ENCODE assay signal across 8 cellular contexts in genomic region chr7:105353752-105354328, GRCh38. TPM values are rescaled to one million over a fixed set of nuclear protein-coding genes. Genes with fewer than 3 reads are reported as not detected.
DNase-seq lines count a peak whose midpoint lies in the region; ATAC-seq, FAIRE-seq and TF ChIP-seq lines count a peak whose summit lies in the region.

No MANE protein-coding gene starts in this region.

- TF ChIP-seq CTCF in HepG2 (CRISPR knock-in tag; IDR thresholded peaks at IDR 0.05) (no peak), esophagus squamous epithelium (IDR thresholded peaks at IDR 0.05) (no peak), foreskin keratinocyte (conservative IDR thresholded peaks at IDR 0.05) (no peak)

- in situ Hi-C loops in GM23248 (cut with MboI) (no loop called here), HepG2 (cut with HindIII; ENCODE audit: extremely low pct_ligation_motif_present, low pct_unique_long_range_greater_than_20kb) (no loop called here)

- H3K79me2 ChIP-seq in ACC112 (ENCODE audit: control insufficient read depth, insufficient read depth, low read length, unreplicated experiment) (peaks cover 64% of the 10 kb centered on the region), GM23248 (ENCODE audit: insufficient read depth) (peaks cover 86% of the 10 kb centered on the region), HepG2 (ENCODE audit: insufficient read depth, low read length) (peaks cover 42% of the 10 kb centered on the region)

- H2AFZ ChIP-seq in ACC112 (ENCODE audit: low read length, unreplicated experiment) (no peak overlapping the region), GM23248 (no peak overlapping the region), HepG2 (ENCODE audit: low read length) (no peak overlapping the region)

- peak overlapping the region; percentile 17 for H3K27ac Mint-ChIP-seq in activated T-helper 17 cell treated with anti-CD3 and anti-CD28 coated beads, Interleukin-2, amount 50 U/mL, for 72 hours

- H3F3A ChIP-seq in GM23248 (ENCODE audit: insufficient read depth), result peaks cover 35% of the 10 kb centered on the region

- H3K4me1 ChIP-seq in ACC112 (ENCODE audit: control insufficient read depth, insufficient read depth, low read length, unreplicated experiment), result peaks cover 36% of the 10 kb centered on the region
- H3K4me1 ChIP-seq in GM23248 (ENCODE audit: insufficient read depth), result peaks cover 37% of the 10 kb centered on the region
- peaks cover 53% of the 10 kb centered on the region for H3K4me1 ChIP-seq in HepG2 (ENCODE audit: insufficient read depth, low read length)
- H3K4me1 ChIP-seq in esophagus squamous epithelium, result peaks cover 16 to 52% (median 32%) of the 10 kb centered on the region in 3 donors
- H3K4me1 ChIP-seq in foreskin keratinocyte, result peaks cover 13% of the 10 kb centered on the region

- H3K4me3 ChIP-seq in ACC112 (ENCODE audit: low read depth, low read length) (peak overlapping the region; percentile 2; the same call in 1 of the 2 replicates), GM23248 (no peak overlapping the region), HepG2 (replicated peaks in 1 of 3; ENCODE audit: insufficient read depth in 1 of 3, low read depth in 2 of 3, low read length in 3 of 3) (no peak overlapping the region), esophagus squamous epithelium (no peak overlapping the region)

- no peak for TF ChIP-seq EP300 in HepG2 (IDR thresholded peaks at IDR 0.05; ENCODE audit: low read depth in 2 of 2, low read length in 2 of 2)
- no peak for TF ChIP-seq EP300 in HepG2 (CRISPR knock-in tag; IDR thresholded peaks at IDR 0.05; ENCODE audit: borderline replicate concordance)

- H3K9me3 ChIP-seq in GM23248 (ENCODE audit: low read depth) (no peaks in the 10 kb centered on the region), HepG2 (ENCODE audit: low read length) (no peaks in the 10 kb centered on the region), esophagus squamous epithelium (no peaks in the 10 kb centered on the region)

- H3K36me3 ChIP-seq in ACC112 (ENCODE audit: insufficient read depth, low read length) (no peaks in the 10 kb centered on the region), GM23248 (ENCODE audit: low read depth) (no peaks in the 10 kb centered on the region), HepG2 (replicated peaks in 1 of 2; ENCODE audit: control insufficient read depth in 1 of 2, insufficient read depth in 2 of 2, low read length in 2 of 2) (no peaks in the 10 kb centered on the region), esophagus squamous epithelium (no peaks in the 10 kb centered on the region)

- H3K27ac ChIP-seq in ACC112 (ENCODE audit: low read depth, low read length) (peak overlapping the region; percentile 86), GM23248 (peak overlapping the region; percentile 95), HepG2 (ENCODE audit: extremely low read length, insufficient read depth, low read length) (no peak overlapping the region), esophagus squamous epithelium (peak overlapping the region in 2 of 4 donors; percentile 23 to 44), foreskin keratinocyte (no peak overlapping the region)

- intact Hi-C loops in HepG2 (cut with micrococcal nuclease; ENCODE audit: unreplicated experiment), result no loop called here
- intact Hi-C loops in esophagus squamous epithelium (cut with DNase I), result no loop called here

- H3K27me3 ChIP-seq in ACC112 (ENCODE audit: insufficient read depth, low read length) (no peaks in the 10 kb centered on the region), GM23248 (replicated peaks; ENCODE audit: insufficient read depth) (no peaks in the 10 kb centered on the region), HepG2 (ENCODE audit: control insufficient read depth in 1 of 2, insufficient read depth in 2 of 2, low read length in 2 of 2) (no peaks in the 10 kb centered on the region), esophagus squamous epithelium (no peaks in the 10 kb centered on the region), foreskin keratinocyte (no peaks in the 10 kb centered on the region)

- BruUV-seq in HepG2 (replicated peaks; lab: Mats Ljungman, UMichigan), result no TSS peak

- no peaks in the 10 kb centered on the region for H3K36me3 Mint-ChIP-seq in activated T-helper 17 cell treated with anti-CD3 and anti-CD28 coated beads, Interleukin-2, amount 50 U/mL, for 72 hours (ENCODE audit: low read depth)

- ATAC-seq in activated T-helper 17 cell treated with anti-CD3 and anti-CD28 coated beads, Interleukin-2, amount 50 U/mL, for 72 hours (replicated peaks), result no peak
- peak; percentile 25; the same call in 1 of the 3 replicates for ATAC-seq in HepG2
- ATAC-seq in foreskin keratinocyte, result no peak

- H3K4me2 ChIP-seq in GM23248 (ENCODE audit: unreplicated experiment), result peak overlapping the region; percentile 46
- no peak overlapping the region for H3K4me2 ChIP-seq in HepG2 (ENCODE audit: low read depth, low read length)

- peaks cover 5% of the 10 kb centered on the region; the same call in 1 of the 2 replicates for H4K20me1 ChIP-seq in GM23248 (ENCODE audit: insufficient read depth)
- peaks cover 11% of the 10 kb centered on the region; the same call in 1 of the 2 replicates for H4K20me1 ChIP-seq in HepG2 (ENCODE audit: insufficient read depth, low read length)

- H3K27me3 Mint-ChIP-seq in activated T-helper 17 cell treated with anti-CD3 and anti-CD28 coated beads, Interleukin-2, amount 50 U/mL, for 72 hours, result no peaks in the 10 kb centered on the region

- peak overlapping the region; percentile 73 for H3K4me3 Mint-ChIP-seq in activated T-helper 17 cell treated with anti-CD3 and anti-CD28 coated beads, Interleukin-2, amount 50 U/mL, for 72 hours

- no peak for FAIRE-seq in HepG2 (lab: Jason Lieb, UNC)

- POLR2A ChIA-PET in HepG2 (lab: Yijun Ruan, JAX), result no interaction called here

- H3K9me2 ChIP-seq in GM23248 (ENCODE audit: insufficient read depth), result no peaks in the 10 kb centered on the region

- H3K4me1 Mint-ChIP-seq in activated T-helper 17 cell treated with anti-CD3 and anti-CD28 coated beads, Interleukin-2, amount 50 U/mL, for 72 hours, result peaks cover 48% of the 10 kb centered on the region

- H3K9ac ChIP-seq in GM23248, result peak overlapping the region; percentile 45; the same call in 1 of the 2 replicates
- no peak overlapping the region for H3K9ac ChIP-seq in HepG2 (ENCODE audit: insufficient read depth, low read depth, low read length)

- CTCF ChIA-PET in HepG2 (lab: Yijun Ruan, JAX; ENCODE audit: low intra/inter-chr PET ratio, low total read pairs), result no interaction called here

- no peaks in the 10 kb centered on the region for H3K9me3 Mint-ChIP-seq in activated T-helper 17 cell treated with anti-CD3 and anti-CD28 coated beads, Interleukin-2, amount 50 U/mL, for 72 hours

- peak; percentile 72 for DNase-seq in GM23248
- DNase-seq in HepG2 (ENCODE audit: low spot score), result no peak
- DNase-seq in esophagus squamous epithelium (lab: John Stamatoyannopoulos, UW), result no peak
- DNase-seq in foreskin keratinocyte, result no peak
- no peak for DNase-seq in activated CD8-positive, alpha-beta memory T cell treated with anti-CD3 and anti-CD28 coated beads, Interleukin-2, amount 50 U/mL, for 48 hours
- DNase-seq in NCI-H748 (lab: John Stamatoyannopoulos, UW; ENCODE audit: unreplicated experiment), result no peak

- no peak for TF ChIP-seq RAD21 in HepG2 (CRISPR knock-in tag; IDR thresholded peaks at IDR 0.05)

- WGBS in GM23248 (ENCODE audit: low coverage in 1 of 2, low lambda C conversion rate in 2 of 2, missing lambda C conversion rate in 2 of 2), 2 experiments, result 29 to 31% methylated on average over 5 of the region's 5 CpGs
- WGBS in HepG2 (ENCODE audit: low lambda C conversion rate), result 92% methylated on average over 5 of the region's 5 CpGs
- WGBS in esophagus squamous epithelium, 2 donors, result 44 to 53% methylated on average over 4 to 5 of the region's 5 CpGs

- TF ChIP-seq POLR2A in HepG2 (IDR thresholded peaks at IDR 0.05; ENCODE audit: insufficient read depth in 1 of 2, low read depth in 2 of 2, low read length in 2 of 2) (no peak), esophagus squamous epithelium (IDR thresholded peaks at IDR 0.05) (no peak)

RNA-seq across cellular contexts. Expression of gene SRPK2, which starts 34.9 kb away (rescaled TPM):
- total RNA-seq in GM23248 (2014; rRNA removed; shearing (Covaris generic)), result 47.4 and 85.2 TPM in 2 replicates
- polyA plus RNA-seq in GM23248 (2016; fragmentation: Nextera tagmentation; extraction: Ambion mirVana) (53.1 and 55.2 TPM in 2 replicates), HepG2 (2011; rRNA removed) (9.5 and 10.1 TPM in 2 replicates), foreskin keratinocyte (11.7 and 14.2 TPM in 2 replicates)
- total RNA-seq in activated T-helper 17 cell treated with anti-CD3 and anti-CD28 coated beads, Interleukin-2, amount 50 U/mL, for 72 hours, result 10 to 100 TPM; 31.5 to 38.5 TPM
- total RNA-seq in HepG2 (2016; rRNA removed; fragmentation: Illumina TruSeq; extraction: Trizol) (22.3 and 31.5 TPM in 2 replicates), esophagus squamous epithelium (10 to 100 TPM; 21.5 to 35.1 (median 29.2) TPM), foreskin keratinocyte (43.1 and 47.0 TPM in 2 replicates)
- total RNA-seq in HepG2 (2016; cell fraction: cytosol; rRNA removed; fragmentation: Illumina TruSeq; extraction: Trizol; ENCODE audit: low read depth), result 9.1 and 9.5 TPM in 2 replicates
- total RNA-seq in HepG2 (2016; cell fraction: insoluble cytoplasmic fraction; rRNA removed; fragmentation: Illumina TruSeq; extraction: Trizol), result 21.0 and 28.4 TPM in 2 replicates
- 12.6 and 15.9 TPM in 2 replicates for total RNA-seq in HepG2 (2016; cell fraction: membrane; rRNA removed; fragmentation: Illumina TruSeq; extraction: Trizol)
- 26.1 and 28.5 TPM in 2 replicates for total RNA-seq in HepG2 (2016; cell fraction: nucleus; rRNA removed; fragmentation: Illumina TruSeq; extraction: Trizol)
- 4.8 and 6.4 TPM in 2 replicates for polyA plus RNA-seq in HepG2 (2011; cell fraction: cytosol; rRNA removed)
- polyA plus RNA-seq in HepG2 (2011; cell fraction: nucleus; rRNA removed), result 7.4 and 10.5 TPM in 2 replicates
- 18.8 and 19.8 TPM in 2 replicates for polyA plus RNA-seq in HepG2 (2012)
- 2.7 and 3.3 TPM in 2 replicates for polyA plus RNA-seq in HepG2 (2016; cell fraction: cytosol; fragmentation: Illumina TruSeq; extraction: Trizol; ENCODE audit: low read depth)
- 29.0 and 30.2 TPM in 2 replicates for polyA plus RNA-seq in HepG2 (2016; cell fraction: insoluble cytoplasmic fraction; fragmentation: Illumina TruSeq; extraction: Trizol; ENCODE audit: low read depth)
- polyA plus RNA-seq in HepG2 (2016; cell fraction: membrane; fragmentation: Illumina TruSeq; extraction: Trizol; ENCODE audit: low read depth), result 7.4 and 8.2 TPM in 2 replicates
- 24.8 and 26.1 TPM in 2 replicates for polyA plus RNA-seq in HepG2 (2016; cell fraction: nucleus; fragmentation: Illumina TruSeq; extraction: Trizol; ENCODE audit: insufficient read depth, low read depth)
- polyA minus RNA-seq in HepG2 (2011; rRNA and poly(A)+ RNA removed; ENCODE audit: low replicate concordance), result 6.8 and 12.0 TPM in 2 replicates
- polyA minus RNA-seq in HepG2 (2011; cell fraction: cytosol; rRNA and poly(A)+ RNA removed), result 10.2 and 13.7 TPM in 2 replicates
- 32.6 and 37.0 TPM in 2 replicates for polyA minus RNA-seq in HepG2 (2011; cell fraction: nucleus; rRNA and poly(A)+ RNA removed)

Comparison
In these comparisons a context has a peak if more than half of its experiments do, and no peak if none do; other contexts are left out.
1. H3K27ac ChIP-seq: peak in ACC112 (single experiment) and GM23248 (single experiment); none in HepG2 (single experiment) and foreskin keratinocyte (single experiment).